ENCODE assay signal across 22 cellular contexts in the genomic region with DNA sequence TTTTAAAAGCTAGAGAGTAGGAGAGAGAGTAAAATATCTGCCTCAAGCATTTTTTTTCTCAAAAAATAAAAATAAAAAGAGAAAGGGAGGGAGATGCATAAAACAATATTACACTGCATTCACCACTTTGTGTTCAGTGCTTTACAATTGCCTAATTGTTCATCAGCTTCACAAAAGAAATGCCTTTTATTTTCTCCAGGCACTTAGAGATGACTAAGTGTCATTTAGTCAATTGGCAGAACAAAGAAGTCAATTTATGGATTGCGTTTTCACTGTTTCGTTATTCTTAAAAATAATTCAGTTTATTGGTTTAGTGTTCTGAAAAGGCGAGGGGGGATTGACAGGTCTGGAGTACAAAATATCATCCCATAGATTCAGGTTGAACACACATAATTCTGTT.
DNase-seq lines count a peak whose midpoint lies in the region; ATAC-seq lines count a peak whose summit lies in the region.
"Had no signal": no experiment of that assay in that cellular context is flagged by ENCODE, and none has a peak within 500 bp of the region (broad histone marks: within the 10 kb centered on the region; RNA-seq: fewer than 3 reads in every experiment).

No MANE protein-coding gene starts in this region.

- DNase-seq in NCI-H2081 (lab: John Stamatoyannopoulos, UW) (peak; percentile 19 to 48), NCI-H2081 treated with DMSO at 0.1 percent for 48 hours (lab: John Stamatoyannopoulos, UW) (no peak), NCI-H748 (lab: John Stamatoyannopoulos, UW; ENCODE audit: unreplicated experiment) (peak; percentile 69), inferior parietal cortex (ENCODE audit: extremely low spot score) (peak; percentile 63), superior temporal gyrus (ENCODE audit: extremely low spot score) (peak; percentile 88), HuH-7.5 (ENCODE audit: low spot score) (no peak), GF-D8 (lab: John Stamatoyannopoulos, UW) (no peak)
- DNase-seq: activated CD4-positive, alpha-beta T cell treated with anti-CD3 and anti-CD28 coated beads for 48 hours; activated naive CD4-positive, alpha-beta T cell treated with anti-CD3 and anti-CD28 coated beads for 36 hours; activated T-cell treated with anti-CD3 and anti-CD28 coated beads, Interleukin-2, amount 50 U/mL, for 4 hours; amniotic stem cell; Caco-2; endodermal cell; esophagus squamous epithelium; gastrocnemius medialis; kidney; lower lobe of right lung; NCI-H187; NCI-H2227 treated with DMSO at 0.1 percent for 48 hours; small intestine had no signal

- ATAC-seq in HG02763 (IDR thresholded peaks at IDR 0.05; ENCODE audit: unreplicated experiment): no peak
- ATAC-seq: A549; activated T-cell treated with anti-CD3 and anti-CD28 coated beads, Interleukin-2, amount 50 U/mL, for 4 hours; gastrocnemius medialis; lower lobe of right lung had no signal

Comparison
In these comparisons a context has a peak if more than half of its experiments do, and no peak if none do; other contexts are left out.
1. DNase-seq: peak in NCI-H2081 (2 of 2), NCI-H748 (single experiment), inferior parietal cortex (single experiment) and superior temporal gyrus (single experiment); none in NCI-H2081 treated with DMSO at 0.1 percent for 48 hours (single experiment), HuH-7.5 (single experiment) and GF-D8 (single experiment).